ENCODE assay signal across 27 cellular contexts in the genomic region with DNA sequence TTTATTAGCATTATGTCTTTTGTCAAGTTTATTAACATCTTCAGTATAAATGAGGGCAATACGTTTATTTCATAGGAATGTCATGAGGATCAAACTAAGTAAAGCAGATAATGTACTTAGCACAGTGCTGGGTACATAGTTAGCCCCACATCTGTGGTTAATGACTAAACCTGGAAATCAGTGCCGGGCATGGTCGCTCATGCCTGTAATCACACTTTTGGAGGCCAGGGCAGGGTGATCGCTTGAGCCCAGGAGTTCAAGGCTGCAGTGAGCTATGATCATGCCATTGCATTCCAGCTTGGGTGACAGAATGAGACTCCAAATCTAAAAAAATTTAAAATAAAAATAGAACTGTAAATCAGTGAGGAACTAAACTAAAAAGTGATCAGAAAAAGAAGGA. TPM values are rescaled to one million over a fixed set of nuclear protein-coding genes. Genes with fewer than 3 reads are reported as not detected.
A peak's percentile ranks its signal among the peaks of the same experiment; 100 is the strongest.
DNase-seq lines count a peak whose midpoint lies in the region; ATAC-seq and TF ChIP-seq lines count a peak whose summit lies in the region.
"Had no signal": no experiment of that assay in that cellular context is flagged by ENCODE, and none has a peak within 500 bp of the region (broad histone marks: within the 10 kb centered on the region; RNA-seq: fewer than 3 reads in every experiment).

No MANE protein-coding gene starts in this region.

- no peaks in the 10 kb centered on the region for H3K4me1 Mint-ChIP-seq in central memory CD8-positive, alpha-beta T cell
- H3K4me1 Mint-ChIP-seq: GM23338 had no signal

- in situ Hi-C loops in GM13977 (cut with MboI; ENCODE audit: low pct_unique_long_range_greater_than_20kb, low sequenced_read_pairs, unreplicated experiment) (no loop called here), brain microvascular endothelial cell (cut with HindIII; ENCODE audit: low pct_ligation_motif_present, low sequenced_read_pairs) (no loop called here)

- H3K27me3 ChIP-seq in BLaER1 (no peaks in the 10 kb centered on the region), right lobe of liver (no peaks in the 10 kb centered on the region), brain microvascular endothelial cell (replicated peaks) (no peaks in the 10 kb centered on the region)

- H3K36me3 Mint-ChIP-seq in central memory CD8-positive, alpha-beta T cell (ENCODE audit: insufficient read depth) = peaks cover 6% of the 10 kb centered on the region

- no peaks in the 10 kb centered on the region for H4K20me1 ChIP-seq in BLaER1

- H3K4me3 Mint-ChIP-seq in central memory CD8-positive, alpha-beta T cell = no peak overlapping the region
- H3K4me3 Mint-ChIP-seq: B cell; CD4-positive, alpha-beta T cell; GM23338 had no signal

- TF ChIP-seq CTCF in right lobe of liver (IDR thresholded peaks at IDR 0.05) = no peak
- TF ChIP-seq CTCF in GM13977 (IDR thresholded peaks at IDR 0.05; ENCODE audit: extremely low read depth, insufficient read depth, missing control alignments) = no peak
- TF ChIP-seq CTCF in brain microvascular endothelial cell (IDR thresholded peaks at IDR 0.05; ENCODE audit: low read depth, low read length, missing control alignments) = no peak

- H3K4me2 ChIP-seq in BLaER1 = peak overlapping the region; percentile 25
- H3K4me2 ChIP-seq: GM23338, KMS-11 had no signal

- peaks cover 7% of the 10 kb centered on the region for H3K9me3 Mint-ChIP-seq in central memory CD8-positive, alpha-beta T cell
- H3K9me3 Mint-ChIP-seq: CD4-positive, alpha-beta T cell had no signal

- peaks cover 11% of the 10 kb centered on the region for H3K4me1 ChIP-seq in BLaER1
- H3K4me1 ChIP-seq in right lobe of liver = peaks cover 0 to 6% (median 0%) of the 10 kb centered on the region in 4 donors
- H3K4me1 ChIP-seq: Caco-2 had no signal

- peak overlapping the region; percentile 56 for H3K27ac Mint-ChIP-seq in central memory CD8-positive, alpha-beta T cell (ENCODE audit: low read depth)
- H3K27ac Mint-ChIP-seq: B cell; CD4-positive, alpha-beta T cell; GM23338 had no signal

- no peak for DNase-seq in central memory CD8-positive, alpha-beta T cell (ENCODE audit: low spot score in 2 of 2)
- DNase-seq in right lobe of liver (peak; percentile 30 to 66 (median 57)), GM13977 (ENCODE audit: low spot score) (no peak), brain microvascular endothelial cell (no peak)
- DNase-seq: 8988T; Caco-2; CD4-positive, alpha-beta T cell; DMS153; GF-D8; NCI-H1417; NCI-H187; NCI-H2107; NCI-H510A; NCI-H748 treated with DMSO at 0.1 percent for 48 hours; NK-92 treated with Interleukin-12 subunit alpha and Interleukin-12 subunit beta, amount 100 ng/mL, for 24 hours; OCI-M1; SHP77 had no signal

- 35% methylated on average over 4 of the region's 4 CpGs for WGBS in right lobe of liver (ENCODE audit: insufficient coverage, low coverage, low lambda C conversion rate, missing lambda C conversion rate)

- no peaks in the 10 kb centered on the region for H3K27me3 Mint-ChIP-seq in central memory CD8-positive, alpha-beta T cell
- H3K27me3 Mint-ChIP-seq: B cell; CD4-positive, alpha-beta T cell had no signal

- H3K36me3 ChIP-seq in BLaER1 (no peaks in the 10 kb centered on the region), right lobe of liver (no peaks in the 10 kb centered on the region), brain microvascular endothelial cell (replicated peaks) (no peaks in the 10 kb centered on the region)

- ATAC-seq in HG02885 (IDR thresholded peaks at IDR 0.05; ENCODE audit: poor library complexity, unreplicated experiment) (peak; percentile 53), right lobe of liver (peak in 2 of 4 donors; percentile 91 to 92), GM18861 (IDR thresholded peaks at IDR 0.05; ENCODE audit: unreplicated experiment) (no peak), GM19463 (IDR thresholded peaks at IDR 0.05; ENCODE audit: unreplicated experiment) (no peak)
- ATAC-seq in central memory CD8-positive, alpha-beta T cell (replicated peaks; ENCODE audit: extremely low read depth, poor library complexity, severe bottlenecking) = no peak
- ATAC-seq: GM23338, HCT116 had no signal

- H3K27ac ChIP-seq in BLaER1 (no peak overlapping the region), right lobe of liver (no peak overlapping the region), brain microvascular endothelial cell (no peak overlapping the region)
- H3K27ac ChIP-seq: KMS-11, SK-N-MC had no signal

- H3K9ac ChIP-seq in BLaER1 = no peak overlapping the region
- H3K9ac ChIP-seq: KMS-11 had no signal

- TF ChIP-seq POLR2A in right lobe of liver (IDR thresholded peaks at IDR 0.05) = no peak

- H3K4me3 ChIP-seq in BLaER1 (no peak overlapping the region), right lobe of liver (no peak overlapping the region), brain microvascular endothelial cell (ENCODE audit: low read depth, low read length) (no peak overlapping the region)
- H3K4me3 ChIP-seq: GM23338, SK-N-MC had no signal

- intact Hi-C loops in right lobe of liver (cut with DNase I) = no loop called here

- H3K9me3 ChIP-seq in BLaER1 = peaks cover 28% of the 10 kb centered on the region
- no peaks in the 10 kb centered on the region for H3K9me3 ChIP-seq in right lobe of liver

RNA-seq across cellular contexts. Expression of a gene that starts 44.8 kb away (rescaled TPM):
- total RNA-seq in right lobe of liver = under 1 TPM in 1 of 6 experiments, not detected in 5; 0.10 TPM
- total RNA-seq: CD4-positive, alpha-beta T cell; RPMI7951 had no signal

Comparison
In these comparisons a context has a peak if more than half of its experiments do, and no peak if none do; other contexts are left out.
1. DNase-seq: peak in right lobe of liver (3 of 3); none in central memory CD8-positive, alpha-beta T cell (0 of 2), GM13977 (single experiment) and brain microvascular endothelial cell (single experiment).